In the genomic region with DNA sequence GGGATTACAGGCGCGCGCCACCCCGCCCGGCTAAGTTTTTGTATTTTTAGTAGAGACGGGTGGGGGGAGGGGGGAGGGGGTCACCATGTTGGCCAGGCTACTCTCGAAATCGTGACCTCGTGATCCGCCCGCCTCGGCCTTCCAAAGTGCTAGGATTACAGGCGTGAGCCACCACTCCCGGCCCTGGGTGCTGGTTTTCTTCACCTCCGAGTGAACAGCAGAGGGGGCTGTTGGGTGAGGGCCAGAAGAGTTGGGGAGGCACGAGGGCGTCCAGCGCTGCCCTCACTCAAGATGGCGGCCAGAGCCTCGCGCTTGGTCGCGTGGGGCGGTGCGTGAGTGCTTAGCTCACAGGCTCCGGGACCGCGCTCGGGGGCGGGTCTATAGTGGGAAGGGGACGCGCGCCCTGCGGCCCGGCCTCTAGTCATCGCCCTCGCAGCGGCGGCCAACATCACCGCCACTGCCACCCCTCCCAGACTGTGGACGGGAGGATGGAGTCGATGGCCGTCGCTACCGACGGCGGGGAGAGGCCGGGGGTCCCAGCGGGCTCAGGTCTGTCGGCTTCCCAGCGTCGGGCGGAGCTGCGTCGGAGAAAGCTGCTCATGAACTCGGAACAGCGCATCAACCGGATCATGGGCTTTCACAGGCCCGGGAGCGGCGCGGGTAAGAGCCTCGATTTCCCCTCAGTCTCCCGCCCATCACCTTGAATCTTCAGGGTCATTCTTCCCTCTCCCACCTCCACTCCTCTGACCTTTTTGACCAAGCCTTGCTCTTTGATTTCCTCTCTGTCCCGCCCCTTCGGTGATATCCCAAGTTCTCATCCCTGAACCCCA, we compare ENCODE assay signal across 1 cellular context.
TF ChIP-seq lines count a peak whose summit lies in the region.

Gene CAMLG, plus strand, starts transcription at position 416 of the 830 bp plus-strand sequence. Its CDS starts 73 bp downstream, at position 489.

TF ChIP-seq in HepG2, 621 proteins besides CTCF, POLR2A, EP300 and RAD21 (continued from another document and continues in another):
- peak; percentile 91 for TF ChIP-seq PHF5A (CRISPR knock-in tag; IDR thresholded peaks at IDR 0.05; ENCODE audit: low read depth, unreplicated experiment)
- no peak for TF ChIP-seq PHB2 (IDR thresholded peaks at IDR 0.05; ENCODE audit: partially characterized antibody)
- TF ChIP-seq ZNF660 (CRISPR knock-in tag; IDR thresholded peaks at IDR 0.05; ENCODE audit: borderline replicate concordance, low read depth), result no peak
- no peak for TF ChIP-seq RFX1 (IDR thresholded peaks at IDR 0.05)
- TF ChIP-seq YEATS4 (CRISPR knock-in tag; IDR thresholded peaks at IDR 0.05; ENCODE audit: borderline replicate concordance), result peak; percentile 93
- TF ChIP-seq, protein P1, sequence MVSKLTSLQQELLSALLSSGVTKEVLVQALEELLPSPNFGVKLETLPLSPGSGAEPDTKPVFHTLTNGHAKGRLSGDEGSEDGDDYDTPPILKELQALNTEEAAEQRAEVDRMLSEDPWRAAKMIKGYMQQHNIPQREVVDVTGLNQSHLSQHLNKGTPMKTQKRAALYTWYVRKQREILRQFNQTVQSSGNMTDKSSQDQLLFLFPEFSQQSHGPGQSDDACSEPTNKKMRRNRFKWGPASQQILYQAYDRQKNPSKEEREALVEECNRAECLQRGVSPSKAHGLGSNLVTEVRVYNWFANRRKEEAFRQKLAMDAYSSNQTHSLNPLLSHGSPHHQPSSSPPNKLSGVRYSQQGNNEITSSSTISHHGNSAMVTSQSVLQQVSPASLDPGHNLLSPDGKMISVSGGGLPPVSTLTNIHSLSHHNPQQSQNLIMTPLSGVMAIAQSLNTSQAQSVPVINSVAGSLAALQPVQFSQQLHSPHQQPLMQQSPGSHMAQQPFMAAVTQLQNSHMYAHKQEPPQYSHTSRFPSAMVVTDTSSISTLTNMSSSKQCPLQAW (CRISPR knock-in tag; IDR thresholded peaks at IDR 0.05), result peak; percentile 95
- no peak; the same call in 1 of the 2 replicates for TF ChIP-seq ZNF547 (CRISPR knock-in tag; IDR thresholded peaks at IDR 0.05)
- TF ChIP-seq MAFG (CRISPR knock-in tag; IDR thresholded peaks at IDR 0.05), result no peak
- peak; percentile 82; the same call in 1 of the 2 replicates for TF ChIP-seq NFKB2 (CRISPR knock-in tag; IDR thresholded peaks at IDR 0.05; ENCODE audit: borderline replicate concordance)
- TF ChIP-seq KAT2B (IDR thresholded peaks at IDR 0.05; ENCODE audit: borderline replicate concordance, low read depth, low read length), result no peak
- no peak for TF ChIP-seq PRMT3 (CRISPR knock-in tag; IDR thresholded peaks at IDR 0.05; ENCODE audit: borderline replicate concordance, low read depth)
- TF ChIP-seq ZSCAN22 (CRISPR knock-in tag; IDR thresholded peaks at IDR 0.05), result no peak
- TF ChIP-seq ZNF749 (CRISPR knock-in tag; IDR thresholded peaks at IDR 0.05; ENCODE audit: borderline replicate concordance), result peak; percentile 59; the same call in 1 of the 2 replicates
- TF ChIP-seq, protein P2, sequence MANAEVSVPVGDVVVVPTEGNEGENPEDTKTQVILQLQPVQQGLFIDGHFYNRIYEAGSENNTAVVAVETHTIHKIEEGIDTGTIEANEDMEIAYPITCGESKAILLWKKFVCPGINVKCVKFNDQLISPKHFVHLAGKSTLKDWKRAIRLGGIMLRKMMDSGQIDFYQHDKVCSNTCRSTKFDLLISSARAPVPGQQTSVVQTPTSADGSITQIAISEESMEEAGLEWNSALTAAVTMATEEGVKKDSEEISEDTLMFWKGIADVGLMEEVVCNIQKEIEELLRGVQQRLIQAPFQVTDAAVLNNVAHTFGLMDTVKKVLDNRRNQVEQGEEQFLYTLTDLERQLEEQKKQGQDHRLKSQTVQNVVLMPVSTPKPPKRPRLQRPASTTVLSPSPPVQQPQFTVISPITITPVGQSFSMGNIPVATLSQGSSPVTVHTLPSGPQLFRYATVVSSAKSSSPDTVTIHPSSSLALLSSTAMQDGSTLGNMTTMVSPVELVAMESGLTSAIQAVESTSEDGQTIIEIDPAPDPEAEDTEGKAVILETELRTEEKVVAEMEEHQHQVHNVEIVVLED (CRISPR knock-in tag; IDR thresholded peaks at IDR 0.05; ENCODE audit: borderline replicate concordance), result peak; percentile 98
- peak; percentile 87; the same call in 1 of the 2 replicates for TF ChIP-seq ZNF333 (CRISPR knock-in tag; IDR thresholded peaks at IDR 0.05; ENCODE audit: borderline replicate concordance)
- peak; percentile 67; the same call in 1 of the 2 replicates for TF ChIP-seq ZBTB3 (CRISPR knock-in tag; IDR thresholded peaks at IDR 0.05; ENCODE audit: borderline replicate concordance, low read depth)
- peak; percentile 87 for TF ChIP-seq ZNF605 (CRISPR knock-in tag; IDR thresholded peaks at IDR 0.05)
- TF ChIP-seq, protein P3, sequence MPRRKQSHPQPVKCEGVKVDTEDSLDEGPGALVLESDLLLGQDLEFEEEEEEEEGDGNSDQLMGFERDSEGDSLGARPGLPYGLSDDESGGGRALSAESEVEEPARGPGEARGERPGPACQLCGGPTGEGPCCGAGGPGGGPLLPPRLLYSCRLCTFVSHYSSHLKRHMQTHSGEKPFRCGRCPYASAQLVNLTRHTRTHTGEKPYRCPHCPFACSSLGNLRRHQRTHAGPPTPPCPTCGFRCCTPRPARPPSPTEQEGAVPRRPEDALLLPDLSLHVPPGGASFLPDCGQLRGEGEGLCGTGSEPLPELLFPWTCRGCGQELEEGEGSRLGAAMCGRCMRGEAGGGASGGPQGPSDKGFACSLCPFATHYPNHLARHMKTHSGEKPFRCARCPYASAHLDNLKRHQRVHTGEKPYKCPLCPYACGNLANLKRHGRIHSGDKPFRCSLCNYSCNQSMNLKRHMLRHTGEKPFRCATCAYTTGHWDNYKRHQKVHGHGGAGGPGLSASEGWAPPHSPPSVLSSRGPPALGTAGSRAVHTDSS (CRISPR knock-in tag; conservative IDR thresholded peaks at IDR 0.05), result no peak
- TF ChIP-seq SIX1 (CRISPR knock-in tag; IDR thresholded peaks at IDR 0.05; ENCODE audit: borderline replicate concordance), result 0 out of 2 replicates have a peak, but pooled peaks have one; percentile 53
- 0 out of 2 replicates have a peak, but pooled peaks have one; percentile 78 for TF ChIP-seq KLF15 (CRISPR knock-in tag; IDR thresholded peaks at IDR 0.05; ENCODE audit: borderline replicate concordance)
- no peak for TF ChIP-seq ZNF75D (CRISPR knock-in tag; IDR thresholded peaks at IDR 0.05; ENCODE audit: borderline replicate concordance)
- TF ChIP-seq ZBTB8A (CRISPR knock-in tag; IDR thresholded peaks at IDR 0.05; ENCODE audit: borderline replicate concordance, low read depth), result 0 out of 2 replicates have a peak, but pooled peaks have one; percentile 56
- TF ChIP-seq TERF1 (CRISPR knock-in tag; IDR thresholded peaks at IDR 0.05), result no peak
- TF ChIP-seq ZKSCAN1 (IDR thresholded peaks at IDR 0.05; ENCODE audit: low read length), result no peak
- TF ChIP-seq PCBP1 (IDR thresholded peaks at IDR 0.05; ENCODE audit: borderline replicate concordance, low read depth, low read length), result 0 out of 2 replicates have a peak, but pooled peaks have one; percentile 69
- no peak for TF ChIP-seq DMTF1 (CRISPR knock-in tag; IDR thresholded peaks at IDR 0.05)
- TF ChIP-seq POLR2AphosphoS5 (IDR thresholded peaks at IDR 0.05; ENCODE audit: low read depth, low read length), result peak; percentile 65; the same call in 1 of the 2 replicates
- TF ChIP-seq ZSCAN30 (CRISPR knock-in tag; IDR thresholded peaks at IDR 0.05), result no peak
- TF ChIP-seq ZNF510 (CRISPR knock-in tag; IDR thresholded peaks at IDR 0.05; ENCODE audit: low read depth), result peak; percentile 91
- TF ChIP-seq, protein P4, sequence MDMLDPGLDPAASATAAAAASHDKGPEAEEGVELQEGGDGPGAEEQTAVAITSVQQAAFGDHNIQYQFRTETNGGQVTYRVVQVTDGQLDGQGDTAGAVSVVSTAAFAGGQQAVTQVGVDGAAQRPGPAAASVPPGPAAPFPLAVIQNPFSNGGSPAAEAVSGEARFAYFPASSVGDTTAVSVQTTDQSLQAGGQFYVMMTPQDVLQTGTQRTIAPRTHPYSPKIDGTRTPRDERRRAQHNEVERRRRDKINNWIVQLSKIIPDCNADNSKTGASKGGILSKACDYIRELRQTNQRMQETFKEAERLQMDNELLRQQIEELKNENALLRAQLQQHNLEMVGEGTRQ (IDR thresholded peaks at IDR 0.05; ENCODE audit: low read depth, low read length), result peak; percentile 63
- TF ChIP-seq, protein P4 (CRISPR knock-in tag; IDR thresholded peaks at IDR 0.05; ENCODE audit: borderline replicate concordance), result peak; percentile 88
- TF ChIP-seq ETV6 (CRISPR knock-in tag; conservative IDR thresholded peaks at IDR 0.05), result no peak
- TF ChIP-seq, protein P5, sequence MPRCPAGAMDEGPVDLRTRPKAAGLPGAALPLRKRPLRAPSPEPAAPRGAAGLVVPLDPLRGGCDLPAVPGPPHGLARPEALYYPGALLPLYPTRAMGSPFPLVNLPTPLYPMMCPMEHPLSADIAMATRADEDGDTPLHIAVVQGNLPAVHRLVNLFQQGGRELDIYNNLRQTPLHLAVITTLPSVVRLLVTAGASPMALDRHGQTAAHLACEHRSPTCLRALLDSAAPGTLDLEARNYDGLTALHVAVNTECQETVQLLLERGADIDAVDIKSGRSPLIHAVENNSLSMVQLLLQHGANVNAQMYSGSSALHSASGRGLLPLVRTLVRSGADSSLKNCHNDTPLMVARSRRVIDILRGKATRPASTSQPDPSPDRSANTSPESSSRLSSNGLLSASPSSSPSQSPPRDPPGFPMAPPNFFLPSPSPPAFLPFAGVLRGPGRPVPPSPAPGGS (CRISPR knock-in tag; IDR thresholded peaks at IDR 0.05), result 0 out of 2 replicates have a peak, but pooled peaks have one; percentile 35
- TF ChIP-seq ZNF569 (CRISPR knock-in tag; IDR thresholded peaks at IDR 0.05; ENCODE audit: borderline replicate concordance), result no peak
- TF ChIP-seq XRCC5 (optimal IDR thresholded peaks at IDR 0.05; ENCODE audit: low read length), result peak; percentile 66
- TF ChIP-seq, protein P6, sequence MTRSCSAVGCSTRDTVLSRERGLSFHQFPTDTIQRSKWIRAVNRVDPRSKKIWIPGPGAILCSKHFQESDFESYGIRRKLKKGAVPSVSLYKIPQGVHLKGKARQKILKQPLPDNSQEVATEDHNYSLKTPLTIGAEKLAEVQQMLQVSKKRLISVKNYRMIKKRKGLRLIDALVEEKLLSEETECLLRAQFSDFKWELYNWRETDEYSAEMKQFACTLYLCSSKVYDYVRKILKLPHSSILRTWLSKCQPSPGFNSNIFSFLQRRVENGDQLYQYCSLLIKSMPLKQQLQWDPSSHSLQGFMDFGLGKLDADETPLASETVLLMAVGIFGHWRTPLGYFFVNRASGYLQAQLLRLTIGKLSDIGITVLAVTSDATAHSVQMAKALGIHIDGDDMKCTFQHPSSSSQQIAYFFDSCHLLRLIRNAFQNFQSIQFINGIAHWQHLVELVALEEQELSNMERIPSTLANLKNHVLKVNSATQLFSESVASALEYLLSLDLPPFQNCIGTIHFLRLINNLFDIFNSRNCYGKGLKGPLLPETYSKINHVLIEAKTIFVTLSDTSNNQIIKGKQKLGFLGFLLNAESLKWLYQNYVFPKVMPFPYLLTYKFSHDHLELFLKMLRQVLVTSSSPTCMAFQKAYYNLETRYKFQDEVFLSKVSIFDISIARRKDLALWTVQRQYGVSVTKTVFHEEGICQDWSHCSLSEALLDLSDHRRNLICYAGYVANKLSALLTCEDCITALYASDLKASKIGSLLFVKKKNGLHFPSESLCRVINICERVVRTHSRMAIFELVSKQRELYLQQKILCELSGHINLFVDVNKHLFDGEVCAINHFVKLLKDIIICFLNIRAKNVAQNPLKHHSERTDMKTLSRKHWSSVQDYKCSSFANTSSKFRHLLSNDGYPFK (CRISPR knock-in tag; IDR thresholded peaks at IDR 0.05; ENCODE audit: borderline replicate concordance), result peak; percentile 90; the same call in 1 of the 2 replicates
- peak; percentile 61; the same call in 1 of the 2 replicates for TF ChIP-seq KDM4B (CRISPR knock-in tag; IDR thresholded peaks at IDR 0.05)
- TF ChIP-seq DPF2 (CRISPR knock-in tag; IDR thresholded peaks at IDR 0.05; ENCODE audit: borderline replicate concordance, low read depth), result no peak; the same call in 1 of the 2 replicates
- peak; percentile 83 for TF ChIP-seq MTA1 (CRISPR knock-in tag; IDR thresholded peaks at IDR 0.05; ENCODE audit: borderline replicate concordance)
- TF ChIP-seq PAX8 (CRISPR knock-in tag; IDR thresholded peaks at IDR 0.05; ENCODE audit: borderline replicate concordance), result peak; percentile 49; the same call in 1 of the 2 replicates
- peak; percentile 51; the same call in 1 of the 2 replicates for TF ChIP-seq DNMT1 (CRISPR knock-in tag; IDR thresholded peaks at IDR 0.05)
